Comparison of ENCODE assay signal across 8 cellular contexts in genomic region chr9:41359116-41359515, GRCh38.
DNase-seq lines count a peak whose midpoint lies in the region; ATAC-seq and TF ChIP-seq lines count a peak whose summit lies in the region.
"Not testable (repeated sequence)": the region's sequence is repeated elsewhere in the genome, so short reads cannot be mapped to it uniquely, and the experiment has no call there.

No MANE protein-coding gene starts in this region.

- not testable (repeated sequence) for H3K9ac ChIP-seq in iPS-18a (ENCODE audit: low read length); neural progenitor cell
- H3K9ac ChIP-seq in subcutaneous abdominal adipose tissue (ENCODE audit: low read length in 5 of 5): peak overlapping the region in 3 of 5 donors; percentile 38 to 74 (median 55)

- not testable (repeated sequence) for H3K36me3 ChIP-seq in Panc1 (ENCODE audit: control insufficient read depth, insufficient read depth, low read length); iPS-18a (ENCODE audit: control insufficient read depth, low read depth, low read length); neural progenitor cell; subcutaneous abdominal adipose tissue (ENCODE audit: control insufficient read depth in 5 of 5, insufficient read depth in 5 of 5, low read length in 5 of 5)

- not testable (repeated sequence) for BruUV-seq in Panc1 (replicated peaks; lab: Mats Ljungman, UMichigan)

- not testable (repeated sequence) for TF ChIP-seq CTCF in Panc1 (IDR thresholded peaks at IDR 0.05); dorsolateral prefrontal cortex (IDR thresholded peaks at IDR 0.05 in 54 of 56, conservative IDR thresholded peaks at IDR 0.05 in 2 of 56; ENCODE audit: low read depth in 1 of 56, partially characterized antibody in 56 of 56); neural progenitor cell (IDR thresholded peaks at IDR 0.05)

- not testable (repeated sequence) for H3K27me3 Mint-ChIP-seq in neural progenitor cell (ENCODE audit: insufficient read depth, low read depth)

- H2AFZ ChIP-seq in neural progenitor cell (replicated peaks): peak overlapping the region; percentile 76

- peak overlapping the region; percentile 57; the same call in 1 of the 2 replicates for H3K27ac ChIP-seq in Panc1 (ENCODE audit: low read length)
- peak overlapping the region in 48 of 59 donors; percentile 46 to 94 (median 80) for H3K27ac ChIP-seq in dorsolateral prefrontal cortex
- not testable (repeated sequence) for H3K27ac ChIP-seq in iPS-18a (ENCODE audit: low read length); neural progenitor cell
- peak overlapping the region; percentile 72 for H3K27ac ChIP-seq in subcutaneous abdominal adipose tissue (ENCODE audit: low read depth, low read length)

- CTCF ChIA-PET in Panc1 (lab: Charles Lee): not testable (repeated sequence)

- not testable (repeated sequence) for H3K79me2 ChIP-seq in neural progenitor cell (ENCODE audit: low read depth)

- peak; percentile 82 for ATAC-seq in Panc1

- not testable (repeated sequence) for H4K20me1 ChIP-seq in neural progenitor cell (ENCODE audit: low read depth)

- intact Hi-C loops in Panc1 (cut with micrococcal nuclease; ENCODE audit: unreplicated experiment); dorsolateral prefrontal cortex (cut with DNase I): not testable (repeated sequence)

- peak overlapping the region; percentile 90 for H3K4me3 Mint-ChIP-seq in neural progenitor cell

- H3K27ac Mint-ChIP-seq in neural progenitor cell: peak overlapping the region; percentile 94

- not testable (repeated sequence) for H3K4me1 ChIP-seq in Panc1 (ENCODE audit: control insufficient read depth, insufficient read depth, low read length); iPS-18a (ENCODE audit: control insufficient read depth, low read depth, low read length); neural progenitor cell
- H3K4me1 ChIP-seq in subcutaneous abdominal adipose tissue (ENCODE audit: control insufficient read depth in 5 of 5, insufficient read depth in 5 of 5, low read length in 5 of 5): peaks cover 0 to 11% (median 0%) of the 10 kb centered on the region in 5 donors

- not testable (repeated sequence) for H3K36me3 Mint-ChIP-seq in neural progenitor cell

- H3K27me3 ChIP-seq in Panc1 (ENCODE audit: control insufficient read depth, insufficient read depth, low read length); dorsolateral prefrontal cortex; iPS-18a (ENCODE audit: control insufficient read depth, insufficient read depth, low read length); neural progenitor cell; subcutaneous abdominal adipose tissue (ENCODE audit: control insufficient read depth in 5 of 5, insufficient read depth in 4 of 5, low read length in 5 of 5): not testable (repeated sequence)

- H3F3A ChIP-seq in neural progenitor cell (ENCODE audit: low read depth): not testable (repeated sequence)

- H3K4me3 ChIP-seq in Panc1 (ENCODE audit: low read depth in 2 of 2, low read length in 2 of 2): peak overlapping the region; percentile 52 to 63
- H3K4me3 ChIP-seq in dorsolateral prefrontal cortex: peak overlapping the region; percentile 37 to 87 (median 68)
- H3K4me3 ChIP-seq in iPS-18a (ENCODE audit: low read length): peak overlapping the region; percentile 55
- peak overlapping the region; percentile 50 for H3K4me3 ChIP-seq in neural progenitor cell
- H3K4me3 ChIP-seq in subcutaneous abdominal adipose tissue (ENCODE audit: low read depth in 1 of 5, low read length in 5 of 5): peak overlapping the region; percentile 29 to 79 (median 66)

- peak overlapping the region; percentile 80 for H3K4me2 ChIP-seq in neural progenitor cell

- H3K4me1 Mint-ChIP-seq in neural progenitor cell: not testable (repeated sequence)

- H3K9me3 ChIP-seq in Panc1 (ENCODE audit: control insufficient read depth, insufficient read depth, low read depth, low read length); iPS-18a (ENCODE audit: control insufficient read depth, low read depth, low read length); neural progenitor cell (ENCODE audit: low read depth); subcutaneous abdominal adipose tissue (ENCODE audit: control insufficient read depth in 5 of 5, low read length in 5 of 5): not testable (repeated sequence)

- peak; percentile 17 for DNase-seq in DMS79 treated with DMSO at 0.1 percent for 48 hours (lab: John Stamatoyannopoulos, UW)
- DNase-seq in HT-29 (ENCODE audit: low spot score): peak; percentile 19
- not testable (repeated sequence) for DNase-seq in Panc1 (ENCODE audit: low read depth, low spot score)
- peak; percentile 27 for DNase-seq in activated T-cell treated with anti-CD3 and anti-CD28 coated beads for 4 hours
- peak in 8 of 10 donors; percentile 4 to 58 (median 40) for DNase-seq in dorsolateral prefrontal cortex
- peak; percentile 1 for DNase-seq in neural progenitor cell (ENCODE audit: low spot score)

- H3K9me3 Mint-ChIP-seq in neural progenitor cell: not testable (repeated sequence)

- POLR2A ChIA-PET in Panc1 (lab: Charles Lee): not testable (repeated sequence)

- in situ Hi-C loops in Panc1 (cut with HindIII; ENCODE audit: low pct_unique_long_range_greater_than_20kb, low sequenced_read_pairs): not testable (repeated sequence)
